Comparison of ENCODE assay signal across 8 cellular contexts in the genomic region with DNA sequence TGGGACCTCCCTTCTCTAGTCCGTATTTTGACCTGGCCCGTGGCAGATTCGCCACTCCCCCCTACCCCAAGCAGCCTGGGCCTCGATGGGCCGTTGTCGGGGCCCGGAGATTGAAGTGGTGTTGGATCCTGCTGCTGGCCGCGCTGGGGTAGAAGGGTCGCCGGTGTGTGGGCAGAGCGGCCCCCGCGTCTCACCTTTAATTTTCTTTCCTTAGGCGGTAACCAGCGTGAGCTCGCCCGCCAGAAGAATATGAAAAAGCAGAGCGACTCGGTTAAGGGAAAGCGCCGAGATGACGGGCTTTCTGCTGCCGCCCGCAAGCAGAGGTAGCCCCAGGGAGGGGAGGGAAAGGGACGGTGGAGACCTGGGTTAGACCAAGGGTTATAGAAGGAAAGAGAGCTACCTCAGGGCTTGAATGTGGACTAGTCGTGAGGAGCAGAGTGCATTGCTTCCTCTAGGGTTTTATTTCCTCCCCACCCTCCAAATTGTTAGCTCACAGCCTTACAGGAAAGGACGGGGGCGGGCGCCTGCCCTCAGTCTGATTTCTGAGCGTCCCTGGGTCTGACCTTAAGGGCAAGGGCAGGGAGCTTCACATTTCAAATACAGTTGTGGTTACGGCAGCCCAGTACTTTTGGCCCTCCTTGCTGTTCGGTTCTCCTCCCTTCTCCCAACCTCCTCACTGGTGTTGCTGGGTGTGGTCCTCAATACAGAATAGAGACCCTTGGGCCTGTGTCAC. TPM values are rescaled to one million over a fixed set of nuclear protein-coding genes. Genes with fewer than 3 reads are reported as not detected.
DNase-seq lines count a peak whose midpoint lies in the region; ATAC-seq and TF ChIP-seq lines count a peak whose summit lies in the region.

No MANE protein-coding gene starts in this region.

- H3K4me2 ChIP-seq in neuronal stem cell (ENCODE audit: insufficient read depth, low read length, poor library complexity, severe bottlenecking), result peak overlapping the region; percentile 72

- peak overlapping the region; percentile 91 for H3K4me3 ChIP-seq in BE2C (ENCODE audit: low read depth, low read length)
- H3K4me3 ChIP-seq in HL-60 (replicated peaks; ENCODE audit: insufficient read depth, low read length), result peak overlapping the region; percentile 94
- peak overlapping the region; percentile 94 to 95 for H3K4me3 ChIP-seq in neuronal stem cell (ENCODE audit: low read length in 2 of 2)

- H3K23ac ChIP-seq in neuronal stem cell (ENCODE audit: low read depth, low read length, poor library complexity), result peak overlapping the region; percentile 1

- no CpG with 5 or more reads among the region's 33 CpGs for WGBS in neuronal stem cell (ENCODE audit: extremely low coverage in 2 of 2, insufficient read length in 2 of 2, insufficient replicate concordance in 1 of 2), 2 donors

- H2BK5ac ChIP-seq in neuronal stem cell (ENCODE audit: low read length), result peak overlapping the region; percentile 95

- peak overlapping the region; percentile 96 for H3K27ac ChIP-seq in HL-60 (replicated peaks)
- peak overlapping the region; percentile 55 for H3K27ac ChIP-seq in neuronal stem cell (replicated peaks; ENCODE audit: low read length)

- H3K14ac ChIP-seq in neuronal stem cell (ENCODE audit: low read length), result peak overlapping the region; percentile 97

- H3K36me3 ChIP-seq in BE2C (peaks cover 35% of the 10 kb centered on the region), neuronal stem cell (replicated peaks in 1 of 2; ENCODE audit: control insufficient read depth in 2 of 2, insufficient read depth in 2 of 2, low read length in 2 of 2) (peaks cover 30 to 47% of the 10 kb centered on the region in 2 donors)

- peak overlapping the region; percentile 81 for H2AK5ac ChIP-seq in neuronal stem cell (ENCODE audit: low read depth, low read length)

- peak overlapping the region; percentile 92 for H3K18ac ChIP-seq in neuronal stem cell (ENCODE audit: low read length)

- H3K9ac ChIP-seq in neuronal stem cell (ENCODE audit: low read depth, low read length, poor library complexity), result peak overlapping the region; percentile 97

- peak overlapping the region; percentile 13 for H3K4ac ChIP-seq in neuronal stem cell (ENCODE audit: low read length)

- no peaks in the 10 kb centered on the region for H3K9me3 ChIP-seq in BE2C
- no peaks in the 10 kb centered on the region for H3K9me3 ChIP-seq in neuronal stem cell (replicated peaks in 1 of 2; ENCODE audit: control insufficient read depth in 2 of 2, insufficient read depth in 1 of 2, low read depth in 1 of 2, low read length in 2 of 2)

- H3K79me1 ChIP-seq in neuronal stem cell (ENCODE audit: low read depth, low read length), result peaks cover 3% of the 10 kb centered on the region

- H3K27me3 ChIP-seq in BE2C, result no peaks in the 10 kb centered on the region
- H3K27me3 ChIP-seq in HL-60 (ENCODE audit: insufficient read depth, poor library complexity, severe bottlenecking), result no peaks in the 10 kb centered on the region
- no peaks in the 10 kb centered on the region for H3K27me3 ChIP-seq in neuronal stem cell (ENCODE audit: control insufficient read depth in 3 of 3, insufficient read depth in 3 of 3, low read depth in 1 of 3, low read length in 3 of 3)

- H2AFZ ChIP-seq in neuronal stem cell (ENCODE audit: low read length), result peak overlapping the region; percentile 89

- TF ChIP-seq CTCF in BE2C (IDR thresholded peaks at IDR 0.05; ENCODE audit: low read depth, low read length), result no peak
- no peak for TF ChIP-seq CTCF in HL-60 (IDR thresholded peaks at IDR 0.05; ENCODE audit: insufficient read depth, low read length)

- DNase-seq in BE2C, result no peak
- peak in 1 of 2 experiments; percentile 31 for DNase-seq in HL-60 (ENCODE audit: low read depth in 1 of 2, low spot score in 1 of 2)
- DNase-seq in activated CD8-positive, alpha-beta memory T cell treated with anti-CD3 and anti-CD28 coated beads, Interleukin-2, amount 50 U/mL, for 4 hours, result peak; percentile 34
- peak; percentile 49 for DNase-seq in fibroblast of peridontal ligament (ENCODE audit: extremely low read depth)
- DNase-seq in neuronal stem cell (ENCODE audit: low spot score), result peak; percentile 12
- DNase-seq in NCI-H2171 (lab: John Stamatoyannopoulos, UW), result no peak
- no peak for DNase-seq in GOT3 (lab: John Stamatoyannopoulos, UW)

- no peak overlapping the region for H4K91ac ChIP-seq in neuronal stem cell (ENCODE audit: low read depth, low read length, poor library complexity)

- ATAC-seq in HG02973 (IDR thresholded peaks at IDR 0.05; ENCODE audit: unreplicated experiment), result no peak

- no peak overlapping the region for H2BK12ac ChIP-seq in neuronal stem cell (ENCODE audit: low read length)

- H4K8ac ChIP-seq in neuronal stem cell (ENCODE audit: low read depth, low read length), result no peak overlapping the region

- H3K4me1 ChIP-seq in BE2C (peaks cover 2% of the 10 kb centered on the region; the same call in 1 of the 2 replicates), neuronal stem cell (ENCODE audit: control insufficient read depth in 2 of 2, insufficient read depth in 1 of 2, low read depth in 1 of 2, low read length in 2 of 2) (peaks cover 9 to 10% of the 10 kb centered on the region in 2 donors)

- H2BK120ac ChIP-seq in neuronal stem cell (ENCODE audit: low read depth, low read length), result no peak overlapping the region

- H2BK15ac ChIP-seq in neuronal stem cell (ENCODE audit: low read length), result no peak overlapping the region

RNA-seq across cellular contexts. Expression of a gene that starts 0.8 kb away (rescaled TPM):
- polyA plus RNA-seq in BE2C (2012; ENCODE audit: insufficient read depth, insufficient read length, low read depth), result 2,082 TPM
- 1,153 TPM for polyA plus RNA-seq in neuronal stem cell (2013, experiment 1 of 2)
- polyA plus RNA-seq in neuronal stem cell (2013, experiment 2 of 2), result 1,148 TPM

RNA-seq across cellular contexts. Expression of a gene that starts 7.1 kb away (rescaled TPM):
- polyA plus RNA-seq in BE2C (2012; ENCODE audit: insufficient read depth, insufficient read length, low read depth), result 0.62 TPM
- polyA plus RNA-seq in neuronal stem cell (2013, experiment 1 of 2), result 0.06 TPM
- polyA plus RNA-seq in neuronal stem cell (2013, experiment 2 of 2), result 0.06 TPM

RNA-seq across cellular contexts. Expression of a gene that starts 7.5 kb away (rescaled TPM):
- polyA plus RNA-seq in BE2C (2012; ENCODE audit: insufficient read depth, insufficient read length, low read depth), result 604 TPM
- polyA plus RNA-seq in neuronal stem cell (2013, experiment 1 of 2), result 90.9 TPM
- 95.1 TPM for polyA plus RNA-seq in neuronal stem cell (2013, experiment 2 of 2)

RNA-seq across cellular contexts. Expression of a gene that starts 16.2 kb away (rescaled TPM):
- polyA plus RNA-seq in BE2C (2012; ENCODE audit: insufficient read depth, insufficient read length, low read depth), result 1.4 TPM
- 1.1 TPM for polyA plus RNA-seq in neuronal stem cell (2013, experiment 1 of 2)
- polyA plus RNA-seq in neuronal stem cell (2013, experiment 2 of 2), result 0.82 TPM

RNA-seq across cellular contexts. Expression of a gene that starts 31.6 kb away (rescaled TPM):
- polyA plus RNA-seq in BE2C (2012; ENCODE audit: insufficient read depth, insufficient read length, low read depth), result 53.7 TPM
- 36.3 TPM for polyA plus RNA-seq in neuronal stem cell (2013, experiment 1 of 2)
- polyA plus RNA-seq in neuronal stem cell (2013, experiment 2 of 2), result 36.0 TPM

Comparison
In these comparisons a context has a peak if more than half of its experiments do, and no peak if none do; other contexts are left out.
1. DNase-seq: peak in activated CD8-positive, alpha-beta memory T cell treated with anti-CD3 and anti-CD28 coated beads, Interleukin-2, amount 50 U/mL, for 4 hours (single experiment), fibroblast of peridontal ligament (single experiment) and neuronal stem cell (single experiment); none in BE2C (single experiment), NCI-H2171 (single experiment) and GOT3 (single experiment).
2. Peak in every context shown above with its lines, with median percentiles within 50 percentile points of each other: H3K4me3 ChIP-seq.